1 cellular context compared by ENCODE assay signal in genomic region chr17:75013077-75013391, GRCh38.
TF ChIP-seq lines count a peak whose summit lies in the region.

No MANE protein-coding gene starts in this region.

TF ChIP-seq in HCT116, 20 proteins besides CTCF, POLR2A, EP300 and RAD21 (continued from another document):
- TF ChIP-seq ZBTB33 (IDR thresholded peaks at IDR 0.05; ENCODE audit: extremely low read depth, insufficient replicate concordance, low read length), result no peak
- no peak for TF ChIP-seq EZH2phosphoT487 (IDR thresholded peaks at IDR 0.05; ENCODE audit: borderline replicate concordance)
- no peak for TF ChIP-seq ZNF274 (IDR thresholded peaks at IDR 0.05; ENCODE audit: low read depth, low read length)
- no peak for TF ChIP-seq ZFX (IDR thresholded peaks at IDR 0.05)
- TF ChIP-seq CBX3 (IDR thresholded peaks at IDR 0.05; ENCODE audit: low read depth), result no peak
- no peak for TF ChIP-seq EGR1 (IDR thresholded peaks at IDR 0.05; ENCODE audit: low read depth)
- TF ChIP-seq ATF3 (IDR thresholded peaks at IDR 0.05), result no peak
